21 cellular contexts compared by ENCODE assay signal in the genomic region with DNA sequence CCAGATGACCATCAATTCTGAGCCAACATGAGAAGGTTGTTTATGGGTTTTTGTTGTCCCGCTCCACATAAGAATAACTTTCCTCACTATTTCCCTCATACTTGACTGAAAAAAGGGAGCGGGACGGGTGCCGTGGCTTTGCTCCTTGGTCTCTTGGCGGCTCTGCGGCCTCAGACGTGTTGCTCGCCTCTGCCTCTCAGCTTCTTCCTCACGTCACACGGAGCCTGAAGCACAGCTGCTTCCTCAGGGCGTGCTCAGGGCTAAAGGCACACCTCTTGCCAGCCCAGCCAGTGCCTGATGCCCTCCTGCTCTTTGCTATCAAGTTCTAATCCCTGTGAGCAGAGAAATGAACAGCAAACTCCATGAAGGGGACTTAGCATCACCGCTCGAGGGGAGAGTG. TPM values are rescaled to one million over a fixed set of nuclear protein-coding genes. Genes with fewer than 3 reads are reported as not detected.
A peak's percentile ranks its signal among the peaks of the same experiment; 100 is the strongest.
DNase-seq lines count a peak whose midpoint lies in the region; ATAC-seq, FAIRE-seq and TF ChIP-seq lines count a peak whose summit lies in the region.
"Had no signal": no experiment of that assay in that cellular context is flagged by ENCODE, and none has a peak within 500 bp of the region (broad histone marks: within the 10 kb centered on the region; RNA-seq: fewer than 3 reads in every experiment).

No MANE protein-coding gene starts in this region.

- POLR2A ChIA-PET in CD8-positive, alpha-beta T cell (lab: Charles Lee): interaction anchor here (3.1 kb wide), 1 partner anchor 18 kb away, joined by 24 read pairs; the partner anchor contains the start of gene ID2

- H3K4me1 Mint-ChIP-seq in CD8-positive, alpha-beta T cell (ENCODE audit: low read depth): peaks cover 24% of the 10 kb centered on the region
- H3K4me1 Mint-ChIP-seq in central memory CD8-positive, alpha-beta T cell: peaks cover 6% of the 10 kb centered on the region
- H3K4me1 Mint-ChIP-seq in nephron progenitor cell: peaks cover 50% of the 10 kb centered on the region
- peaks cover 4 to 13% of the 10 kb centered on the region in 2 experiments; a peak in 3 of 4 replicates for H3K4me1 Mint-ChIP-seq in H9
- H3K4me1 Mint-ChIP-seq: IgD-negative memory B cell had no signal

- H3K9me3 Mint-ChIP-seq in CD8-positive, alpha-beta T cell: no peaks in the 10 kb centered on the region
- no peaks in the 10 kb centered on the region for H3K9me3 Mint-ChIP-seq in central memory CD8-positive, alpha-beta T cell
- H3K9me3 Mint-ChIP-seq in nephron progenitor cell (peaks cover 5% of the 10 kb centered on the region), H9 (peaks cover 0 to 2% of the 10 kb centered on the region in 2 experiments; a peak in 2 of 5 replicates)
- H3K9me3 Mint-ChIP-seq: activated naive CD4-positive, alpha-beta T cell treated with anti-CD3 and anti-CD28 coated beads, Interleukin-2, amount 50 U/mL, for 24 hours; IgD-negative memory B cell; memory B cell; nephron had no signal

- no peak overlapping the region for H2BK20ac ChIP-seq in H9 (ENCODE audit: low read depth, low read length, poor library complexity, severe bottlenecking)

- H3K23ac ChIP-seq in H9 (ENCODE audit: insufficient read length, low read depth, low read length): no peak overlapping the region

- no peak overlapping the region for H3K18ac ChIP-seq in H9 (ENCODE audit: insufficient read length, low read depth, low read length)

- no peak for FAIRE-seq in H54 (lab: Jason Lieb, UNC)

- no peak overlapping the region for H3K27ac ChIP-seq in CD8-positive, alpha-beta T cell (ENCODE audit: low read depth, low read length)
- no peak overlapping the region for H3K27ac ChIP-seq in H9 (ENCODE audit: insufficient read length, low read depth, low read length)
- H3K27ac ChIP-seq in substantia nigra (ENCODE audit: low read depth, low read length, poor library complexity, severe bottlenecking): no peak overlapping the region
- H3K27ac ChIP-seq: gastrocnemius medialis, thyroid gland had no signal

- H4K20me1 ChIP-seq in H9 (ENCODE audit: control insufficient read depth, insufficient read depth, insufficient read length): no peaks in the 10 kb centered on the region

- H3K4me1 ChIP-seq in CD8-positive, alpha-beta T cell (ENCODE audit: insufficient read depth, low read length): peaks cover 20% of the 10 kb centered on the region
- H3K4me1 ChIP-seq in H9 (ENCODE audit: insufficient read depth, low read length): no peaks in the 10 kb centered on the region

- H3K27me3 ChIP-seq in CD8-positive, alpha-beta T cell (ENCODE audit: insufficient read depth, low read length): no peaks in the 10 kb centered on the region
- H3K27me3 ChIP-seq in H9 (ENCODE audit: insufficient read depth, low read length): no peaks in the 10 kb centered on the region
- H3K27me3 ChIP-seq: gastrocnemius medialis, thyroid gland had no signal

- no peak overlapping the region for H3K4ac ChIP-seq in H9 (ENCODE audit: low read depth, low read length)

- DNase-seq in CD8-positive, alpha-beta T cell: peak in 2 of 7 experiments; percentile 25 to 34
- DNase-seq in NAMALWA (ENCODE audit: low spot score) (peak; percentile 11), nephron progenitor cell (no peak), H9 (no peak), substantia nigra (lab: John Stamatoyannopoulos, UW) (no peak), H54 (ENCODE audit: insufficient read length, low spot score) (no peak)
- DNase-seq in central memory CD8-positive, alpha-beta T cell (ENCODE audit: low spot score in 2 of 2): no peak
- DNase-seq: activated CD4-positive, alpha-beta T cell treated with anti-CD3 and anti-CD28 coated beads for 4 hours; effector CD8-positive, alpha-beta T cell; gastrocnemius medialis; NCI-H1694; NCI-H69; SW 1271; thyroid gland had no signal

- H3K79me1 ChIP-seq in H9 (ENCODE audit: insufficient read depth, low read depth, low read length, poor library complexity, severe bottlenecking): no peaks in the 10 kb centered on the region

- H3K9me3 ChIP-seq in CD8-positive, alpha-beta T cell (ENCODE audit: low read length): no peaks in the 10 kb centered on the region
- no peaks in the 10 kb centered on the region for H3K9me3 ChIP-seq in H9 (ENCODE audit: control insufficient read depth, low read depth, low read length)
- H3K9me3 ChIP-seq: gastrocnemius medialis, thyroid gland had no signal

- no peak overlapping the region for H2BK120ac ChIP-seq in H9 (ENCODE audit: low read depth, low read length, poor library complexity, severe bottlenecking)

- TF ChIP-seq CTCF in CD8-positive, alpha-beta T cell (IDR thresholded peaks at IDR 0.05): no peak
- TF ChIP-seq CTCF in nephron progenitor cell (IDR thresholded peaks at IDR 0.05) (no peak), H9 (conservative IDR thresholded peaks at IDR 0.05) (no peak)

- H2AFZ ChIP-seq in H9 (ENCODE audit: low read length): no peak overlapping the region

- no peaks in the 10 kb centered on the region for H3K36me3 Mint-ChIP-seq in CD8-positive, alpha-beta T cell
- H3K36me3 Mint-ChIP-seq in central memory CD8-positive, alpha-beta T cell (ENCODE audit: insufficient read depth): peaks cover 5% of the 10 kb centered on the region
- H3K36me3 Mint-ChIP-seq in nephron progenitor cell (ENCODE audit: low read depth): no peaks in the 10 kb centered on the region
- H3K36me3 Mint-ChIP-seq in H9 (ENCODE audit: insufficient read depth in 1 of 3, low read depth in 3 of 3): no peaks in the 10 kb centered on the region; a peak in 1 of 7 replicates
- H3K36me3 Mint-ChIP-seq: activated naive CD4-positive, alpha-beta T cell treated with anti-CD3 and anti-CD28 coated beads, Interleukin-2, amount 50 U/mL, for 24 hours; IgD-negative memory B cell; memory B cell had no signal

- H2BK15ac ChIP-seq in H9 (ENCODE audit: low read depth, low read length): no peak overlapping the region

- H3T11ph ChIP-seq in H9 (ENCODE audit: low read length): no peak overlapping the region

- H3K14ac ChIP-seq in H9 (ENCODE audit: insufficient read depth, low read length): no peak overlapping the region

- peak overlapping the region; percentile 19 for H3K4me3 Mint-ChIP-seq in CD8-positive, alpha-beta T cell
- no peak overlapping the region for H3K4me3 Mint-ChIP-seq in central memory CD8-positive, alpha-beta T cell
- H3K4me3 Mint-ChIP-seq in nephron progenitor cell (no peak overlapping the region), H9 (no peak overlapping the region)
- H3K4me3 Mint-ChIP-seq: activated naive CD4-positive, alpha-beta T cell treated with anti-CD3 and anti-CD28 coated beads, Interleukin-2, amount 50 U/mL, for 24 hours; IgD-negative memory B cell; memory B cell; nephron had no signal

- no peak overlapping the region for H2BK5ac ChIP-seq in H9 (ENCODE audit: insufficient read length, low read length)

- H3K4me3 ChIP-seq in CD8-positive, alpha-beta T cell (ENCODE audit: low read depth, low read length): no peak overlapping the region
- H3K4me3 ChIP-seq: gastrocnemius medialis, thyroid gland had no signal

- H3K9ac ChIP-seq in H9 (ENCODE audit: extremely low read depth, insufficient read length, low read length): no peak overlapping the region

- no peak overlapping the region for H2AK5ac ChIP-seq in H9 (ENCODE audit: insufficient read length, low read length)

- WGBS in H9 (ENCODE audit: extremely low coverage, insufficient read length, low lambda C conversion rate): no CpG with 5 or more reads among the region's 13 CpGs

- H3K23me2 ChIP-seq in H9 (ENCODE audit: insufficient read length, low read depth, low read length, poor library complexity, severe bottlenecking): no peaks in the 10 kb centered on the region

- no peak overlapping the region for H4K5ac ChIP-seq in H9 (ENCODE audit: insufficient read length, low read depth, low read length)

- no peaks in the 10 kb centered on the region for H3K36me3 ChIP-seq in CD8-positive, alpha-beta T cell (ENCODE audit: insufficient read depth, low read length)
- H3K36me3 ChIP-seq: gastrocnemius medialis, thyroid gland had no signal

- intact Hi-C loops in CD8-positive, alpha-beta T cell (cut with DNase I, micrococcal nuclease): loop anchor here in 1 of 2 experiments (2.0 kb wide), 1 partner anchor 19 kb away; the partner anchor contains the start of gene ID2

- no peak overlapping the region for H4K91ac ChIP-seq in H9 (ENCODE audit: insufficient read length, low read depth, low read length)

- H3K79me2 ChIP-seq in H9 (ENCODE audit: insufficient read depth, low read length): no peaks in the 10 kb centered on the region

- H3K27ac Mint-ChIP-seq in CD8-positive, alpha-beta T cell: peak overlapping the region; percentile 5
- H3K27ac Mint-ChIP-seq in central memory CD8-positive, alpha-beta T cell (ENCODE audit: low read depth): peak overlapping the region; percentile 11
- peak overlapping the region; percentile 37 for H3K27ac Mint-ChIP-seq in nephron progenitor cell
- no peak overlapping the region; a peak in 1 of 7 replicates for H3K27ac Mint-ChIP-seq in H9
- H3K27ac Mint-ChIP-seq: activated naive CD4-positive, alpha-beta T cell treated with anti-CD3 and anti-CD28 coated beads, Interleukin-2, amount 50 U/mL, for 24 hours; memory B cell; nephron had no signal

- peak; percentile 47 for ATAC-seq in CD8-positive, alpha-beta T cell
- ATAC-seq in central memory CD8-positive, alpha-beta T cell (replicated peaks; ENCODE audit: extremely low read depth, poor library complexity, severe bottlenecking): no peak
- ATAC-seq: esophagus mucosa, gastrocnemius medialis, Right ventricle myocardium inferior, sciatic nerve had no signal

- no peak overlapping the region for H4K8ac ChIP-seq in H9 (replicated peaks; ENCODE audit: insufficient read length, low read depth, low read length)

- TF ChIP-seq POLR2A in H54 (IDR thresholded peaks at IDR 0.05; ENCODE audit: low read depth, low read length): no peak

- H3K4me2 ChIP-seq in H9 (ENCODE audit: insufficient read depth, insufficient read length, low read length): no peak overlapping the region

- no peak overlapping the region for H2BK12ac ChIP-seq in H9 (ENCODE audit: insufficient read length, low read depth, low read length)

- H3K27me3 Mint-ChIP-seq in CD8-positive, alpha-beta T cell (ENCODE audit: low read depth): peaks cover 3% of the 10 kb centered on the region
- no peaks in the 10 kb centered on the region for H3K27me3 Mint-ChIP-seq in central memory CD8-positive, alpha-beta T cell
- H3K27me3 Mint-ChIP-seq in nephron progenitor cell (ENCODE audit: low read depth, poor library complexity) (no peaks in the 10 kb centered on the region), H9 (ENCODE audit: low read depth) (no peaks in the 10 kb centered on the region; the same call in 1 of the 2 replicates)

- H3K56ac ChIP-seq in H9 (ENCODE audit: insufficient read length, low read depth, low read length): no peak overlapping the region

- CTCF ChIA-PET in CD8-positive, alpha-beta T cell (lab: Charles Lee): interaction anchor here (1.2 kb wide), 1 partner anchor 16 kb away, joined by 3 read pairs; no protein-coding TSS in a partner anchor

RNA-seq across cellular contexts. Expression of gene ID2, which starts 17.9 kb away (rescaled TPM):
- total RNA-seq in CD8-positive, alpha-beta T cell: 100 to 1,000 TPM; 290 to 298 TPM
- 48.0 and 48.6 TPM in 2 replicates for total RNA-seq in H9 (2021)

Comparison
In these comparisons a context has a peak if more than half of its experiments do, and no peak if none do; other contexts are left out.
1. H3K27ac Mint-ChIP-seq: peak in CD8-positive, alpha-beta T cell (single experiment), central memory CD8-positive, alpha-beta T cell (single experiment) and nephron progenitor cell (single experiment); none in H9 (0 of 3).